8 cellular contexts compared by ENCODE assay signal in genomic region chr2:127218843-127219715, GRCh38. TPM values are rescaled to one million over a fixed set of nuclear protein-coding genes. Genes with fewer than 3 reads are reported as not detected.
A peak's percentile ranks its signal among the peaks of the same experiment; 100 is the strongest.
DNase-seq lines count a peak whose midpoint lies in the region; ATAC-seq and TF ChIP-seq lines count a peak whose summit lies in the region.

No MANE protein-coding gene starts in this region.

- ATAC-seq in natural killer cell, result no peak
- ATAC-seq in HG03432 (IDR thresholded peaks at IDR 0.05; ENCODE audit: unreplicated experiment), result no peak
- ATAC-seq in GM19452 (IDR thresholded peaks at IDR 0.05; ENCODE audit: unreplicated experiment), result no peak

- H3K4me3 ChIP-seq in AG04450 (ENCODE audit: low read depth, low read length) (peak overlapping the region; percentile 43), endodermal cell (ENCODE audit: low read length) (peak overlapping the region; percentile 85)

- WGBS in endodermal cell (ENCODE audit: insufficient coverage in 1 of 2, insufficient read length in 1 of 2), 2 experiments, result 0 to 1% methylated on average over 20 to 64 of the region's 64 CpGs

- H3K9me3 Mint-ChIP-seq in endodermal cell, result no peaks in the 10 kb centered on the region
- H3K9me3 Mint-ChIP-seq in natural killer cell, result no peaks in the 10 kb centered on the region

- H3K36me3 ChIP-seq in endodermal cell (ENCODE audit: control insufficient read depth, insufficient read depth, low read length), result no peaks in the 10 kb centered on the region

- H3K36me3 Mint-ChIP-seq in endodermal cell (ENCODE audit: low read depth) (no peaks in the 10 kb centered on the region), natural killer cell (peaks cover 8% of the 10 kb centered on the region)

- H3K27ac ChIP-seq in AG04450 (ENCODE audit: low read depth, low read length) (no peak overlapping the region), endodermal cell (ENCODE audit: low read depth, low read length) (no peak overlapping the region)

- peaks cover 7% of the 10 kb centered on the region for H3K9me3 ChIP-seq in AG04450 (ENCODE audit: control insufficient read depth, insufficient read depth, low read length)
- no peaks in the 10 kb centered on the region for H3K9me3 ChIP-seq in endodermal cell (ENCODE audit: control insufficient read depth, low read length)

- H3K27me3 Mint-ChIP-seq in endodermal cell (ENCODE audit: insufficient read depth), result peaks cover 40% of the 10 kb centered on the region
- peaks cover 53 to 63% of the 10 kb centered on the region in 2 donors for H3K27me3 Mint-ChIP-seq in natural killer cell (ENCODE audit: low read depth in 2 of 2)

- H3K4me1 ChIP-seq in endodermal cell (ENCODE audit: control insufficient read depth, insufficient read depth, low read length), result no peaks in the 10 kb centered on the region

- H3K27me3 ChIP-seq in AG04450 (ENCODE audit: control insufficient read depth, insufficient read depth, low read length), result peaks cover 47% of the 10 kb centered on the region
- peaks cover 18% of the 10 kb centered on the region for H3K27me3 ChIP-seq in endodermal cell (ENCODE audit: control insufficient read depth, insufficient read depth, low read length, poor library complexity, severe bottlenecking)

- H3K4me3 Mint-ChIP-seq in endodermal cell (peak overlapping the region; percentile 79), natural killer cell (peak overlapping the region; percentile 13)

- no peak for DNase-seq in AG04450 (ENCODE audit: low read depth, low spot score)
- peak; percentile 4 for DNase-seq in NCI-H2171 (lab: John Stamatoyannopoulos, UW)
- peak; percentile 79 for DNase-seq in endodermal cell
- no peak for DNase-seq in natural killer cell
- no peak for DNase-seq in NCI-H1930 (lab: John Stamatoyannopoulos, UW)
- no peak for DNase-seq in activated CD4-positive, alpha-beta T cell treated with anti-CD3 and anti-CD28 coated beads, Interleukin-2, amount 50 U/mL, for 1 hour

- POLR2A ChIA-PET in AG04450 (lab: Yijun Ruan, JAX), result no interaction called here

- H3K27ac Mint-ChIP-seq in endodermal cell (no peak overlapping the region), natural killer cell (no peak overlapping the region)

- TF ChIP-seq CTCF in AG04450 (IDR thresholded peaks at IDR 0.05; ENCODE audit: low read depth, low read length) (no peak), endodermal cell (conservative IDR thresholded peaks at IDR 0.05) (no peak), natural killer cell (IDR thresholded peaks at IDR 0.05) (no peak)

- CTCF ChIA-PET in AG04450 (lab: Charles Lee), result no interaction called here

- H3K4me1 Mint-ChIP-seq in endodermal cell (peaks cover 9% of the 10 kb centered on the region), natural killer cell (peaks cover 8 to 14% of the 10 kb centered on the region in 2 donors)

- peak overlapping the region; percentile 41 for H3K9ac ChIP-seq in endodermal cell (ENCODE audit: extremely low read depth, low read length, poor library complexity, severe bottlenecking)

- intact Hi-C loops in natural killer cell (cut with micrococcal nuclease), result no loop called here

RNA-seq across cellular contexts. Expression of gene CYP27C1, which starts 1.0 kb away (rescaled TPM):
- polyA plus RNA-seq in AG04450 (2011; rRNA removed), result not detected in 2 replicates
- not detected in 2 replicates for polyA minus RNA-seq in AG04450 (2011; rRNA and poly(A)+ RNA removed)
- total RNA-seq in endodermal cell, result 1 to 10 TPM; 4.4 to 4.9 TPM
- polyA plus RNA-seq in endodermal cell (2013, experiment 1 of 2), result 4.0 TPM
- 4.0 TPM for polyA plus RNA-seq in endodermal cell (2013, experiment 2 of 2)
- not detected for total RNA-seq in natural killer cell

Comparison
In these comparisons a context has a peak if more than half of its experiments do, and no peak if none do; other contexts are left out.
1. DNase-seq: peak in NCI-H2171 (single experiment) and endodermal cell (single experiment); none in AG04450 (single experiment), natural killer cell (single experiment), NCI-H1930 (0 of 2) and activated CD4-positive, alpha-beta T cell treated with anti-CD3 and anti-CD28 coated beads, Interleukin-2, amount 50 U/mL, for 1 hour (single experiment).
2. RNA of gene CYP27C1, which starts 1.0 kb away (total RNA-seq): 4.4 to 4.9 TPM in endodermal cell; not detected in natural killer cell; every median in the first group is over 4 times any median in the second.